Comparison of ENCODE assay signal across 9 cellular contexts in genomic region chr1:162905759-162906158, GRCh38. TPM values are rescaled to one million over a fixed set of nuclear protein-coding genes. Genes with fewer than 3 reads are reported as not detected.
DNase-seq lines count a peak whose midpoint lies in the region; ATAC-seq, FAIRE-seq and TF ChIP-seq lines count a peak whose summit lies in the region.
"Had no signal": no experiment of that assay in that cellular context is flagged by ENCODE, and none has a peak within 500 bp of the region (broad histone marks: within the 10 kb centered on the region; RNA-seq: fewer than 3 reads in every experiment).

No MANE protein-coding gene starts in this region.

- H3K27me3 ChIP-seq in pancreas, result no peaks in the 10 kb centered on the region
- H3K27me3 ChIP-seq in BE2C, result no peaks in the 10 kb centered on the region
- H3K27me3 ChIP-seq: ascending aorta had no signal

- H3K36me3 ChIP-seq in pancreas (no peaks in the 10 kb centered on the region), BE2C (no peaks in the 10 kb centered on the region), mucosa of descending colon (ENCODE audit: low read depth) (no peaks in the 10 kb centered on the region)
- H3K36me3 ChIP-seq: ascending aorta had no signal

- H3K27ac ChIP-seq in pancreas, result no peak overlapping the region

- peak; percentile 69 to 86 (median 78) for ATAC-seq in pancreas
- no peak for ATAC-seq in GM18868 (IDR thresholded peaks at IDR 0.05; ENCODE audit: unreplicated experiment)
- no peak for ATAC-seq in mucosa of descending colon

- FAIRE-seq in pancreas (lab: Jason Lieb, UNC), result no peak

- H3K4me1 ChIP-seq in pancreas (no peaks in the 10 kb centered on the region), BE2C (peaks cover 25% of the 10 kb centered on the region), mucosa of descending colon (ENCODE audit: low read depth) (no peaks in the 10 kb centered on the region)

- DNase-seq in EH (ENCODE audit: low read depth) (peak; percentile 88), NCI-H226 (peak; percentile 82), epithelial cell of esophagus (ENCODE audit: low read depth) (peak; percentile 90), pancreas (no peak), BE2C (no peak), mucosa of descending colon (no peak), NCI-H1694 treated with DMSO at 0.1 percent for 48 hours (lab: John Stamatoyannopoulos, UW) (no peak)

- no peaks in the 10 kb centered on the region for H3K9me3 ChIP-seq in pancreas
- 0 out of 2 replicates have a peak, but pooled peaks cover 5% of the 10 kb centered on the region for H3K9me3 ChIP-seq in BE2C
- no peaks in the 10 kb centered on the region for H3K9me3 ChIP-seq in mucosa of descending colon
- H3K9me3 ChIP-seq: ascending aorta had no signal

- intact Hi-C loops in pancreas (cut with DNase I) (no loop called here), mucosa of descending colon (cut with DNase I, micrococcal nuclease) (no loop called here)

- TF ChIP-seq CTCF in epithelial cell of esophagus (IDR thresholded peaks at IDR 0.05; ENCODE audit: insufficient read depth, low read depth, low read length, missing control alignments) (no peak), pancreas (IDR thresholded peaks at IDR 0.05) (no peak), BE2C (IDR thresholded peaks at IDR 0.05; ENCODE audit: low read depth, low read length) (no peak), mucosa of descending colon (IDR thresholded peaks at IDR 0.05) (no peak)

- H3K4me3 ChIP-seq in epithelial cell of esophagus (ENCODE audit: low read length) (no peak overlapping the region), pancreas (no peak overlapping the region), BE2C (ENCODE audit: low read depth, low read length) (no peak overlapping the region), mucosa of descending colon (no peak overlapping the region)
- H3K4me3 ChIP-seq: ascending aorta had no signal

RNA-seq across cellular contexts. Expression of gene CCDC190, which starts 44.8 kb away (rescaled TPM):
- total RNA-seq in pancreas (not detected), mucosa of descending colon (not detected)
- not detected for polyA plus RNA-seq in pancreas
- polyA plus RNA-seq in BE2C (2012; ENCODE audit: insufficient read depth, insufficient read length, low read depth), result not detected

Comparison
In these comparisons a context has a peak if more than half of its experiments do, and no peak if none do; other contexts are left out.
1. DNase-seq: peak in EH (single experiment), NCI-H226 (single experiment) and epithelial cell of esophagus (single experiment); none in pancreas (0 of 6), BE2C (single experiment), mucosa of descending colon (0 of 3) and NCI-H1694 treated with DMSO at 0.1 percent for 48 hours (single experiment).
2. ATAC-seq: peak in pancreas (4 of 4); none in GM18868 (single experiment) and mucosa of descending colon (single experiment).